Comparison of ENCODE assay signal across 8 cellular contexts in the genomic region with DNA sequence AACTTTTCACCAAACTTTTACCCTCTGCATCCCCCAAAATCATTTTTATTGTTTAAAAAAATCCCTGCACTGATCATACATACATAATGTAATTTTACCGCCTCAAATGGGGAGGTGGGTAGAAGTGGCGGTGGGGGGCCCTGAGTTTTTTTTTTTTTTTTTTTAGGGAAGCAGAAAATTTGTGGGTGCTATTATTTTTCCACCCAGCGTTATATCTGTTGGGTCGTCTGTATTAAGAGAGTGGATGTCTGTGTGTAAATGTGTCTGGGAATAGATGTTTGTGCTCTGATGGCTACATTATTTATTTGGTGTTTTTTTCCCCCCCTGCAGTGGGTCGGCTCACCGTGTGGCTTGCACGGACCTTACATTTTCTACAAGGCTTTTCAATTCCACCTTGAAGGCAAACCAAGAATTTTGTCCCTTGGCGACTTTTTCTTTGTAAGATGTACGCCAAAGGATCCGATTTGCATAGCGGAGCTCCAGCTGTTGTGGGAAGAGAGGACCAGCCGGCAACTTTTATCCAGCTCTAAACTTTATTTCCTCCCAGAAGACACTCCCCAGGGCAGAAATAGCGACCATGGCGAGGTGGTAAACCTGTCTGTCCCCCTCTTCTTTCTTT. TPM values are rescaled to one million over a fixed set of nuclear protein-coding genes. Genes with fewer than 3 reads are reported as not detected.
DNase-seq lines count a peak whose midpoint lies in the region; ATAC-seq and TF ChIP-seq lines count a peak whose summit lies in the region.

No MANE protein-coding gene starts in this region.

- peaks cover 44% of the 10 kb centered on the region for H3K4me1 Mint-ChIP-seq in activated CD4-positive, alpha-beta T cell treated with anti-CD3 and anti-CD28 coated beads, Interleukin-2, amount 10 ng/mL, durations not matched to agents 24 days and 14 days
- H3K4me1 Mint-ChIP-seq in natural killer cell treated with Interleukin-12 subunit alpha and Interleukin-12 subunit beta and Interleukin-15 and Interleukin-18, amount 100 ng/mL, for 72 hours (ENCODE audit: low read depth in 2 of 2): peaks cover 49 to 60% of the 10 kb centered on the region in 2 donors

- H3K27me3 ChIP-seq in esophagus (ENCODE audit: control insufficient read depth in 1 of 2, insufficient read depth in 2 of 2, low read length in 2 of 2): no peaks in the 10 kb centered on the region

- H3K36me3 Mint-ChIP-seq in activated CD4-positive, alpha-beta T cell treated with anti-CD3 and anti-CD28 coated beads, Interleukin-2, amount 10 ng/mL, durations not matched to agents 24 days and 14 days (ENCODE audit: low read depth): peaks cover 10% of the 10 kb centered on the region
- H3K36me3 Mint-ChIP-seq in natural killer cell treated with Interleukin-12 subunit alpha and Interleukin-12 subunit beta and Interleukin-15 and Interleukin-18, amount 100 ng/mL, for 72 hours: peaks cover 8% of the 10 kb centered on the region

- WGBS in esophagus, 2 donors: 0% methylated on average over 14 of the region's 14 CpGs

- H3K36me3 ChIP-seq in esophagus (ENCODE audit: control insufficient read depth in 2 of 2, insufficient read depth in 2 of 2, low read length in 1 of 2): no peaks in the 10 kb centered on the region

- ATAC-seq in SK-N-SH treated with all-trans-retinoic acid at 6 μM for 48 hours: peak; percentile 1; the same call in 2 of the 3 replicates
- no peak for ATAC-seq in natural killer cell treated with Interleukin-12 subunit alpha and Interleukin-12 subunit beta and Interleukin-15 and Interleukin-18, amount 100 ng/mL, for 72 hours
- ATAC-seq in GM21825 (IDR thresholded peaks at IDR 0.05; ENCODE audit: unreplicated experiment): no peak
- no peak for ATAC-seq in GM18511 (IDR thresholded peaks at IDR 0.05; ENCODE audit: unreplicated experiment)

- peak overlapping the region; percentile 65 for H3K4me3 ChIP-seq in esophagus (ENCODE audit: low read depth in 1 of 2, low read length in 2 of 2)

- intact Hi-C loops in activated CD4-positive, alpha-beta T cell treated with anti-CD3 and anti-CD28 coated beads, Interleukin-2, amount 10 ng/mL, durations not matched to agents 24 days and 14 days (cut with micrococcal nuclease): loop anchor here (1.0 to 10.0 kb wide), 9 partner anchors 20 to 1165 kb away; a partner anchor contains a TSS

- H3K4me3 Mint-ChIP-seq in activated CD4-positive, alpha-beta T cell treated with anti-CD3 and anti-CD28 coated beads, Interleukin-2, amount 10 ng/mL, durations not matched to agents 24 days and 14 days: peak overlapping the region; percentile 92
- peak overlapping the region; percentile 95 for H3K4me3 Mint-ChIP-seq in natural killer cell treated with Interleukin-12 subunit alpha and Interleukin-12 subunit beta and Interleukin-15 and Interleukin-18, amount 100 ng/mL, for 72 hours

- peak overlapping the region; percentile 95 to 98 for H3K27ac ChIP-seq in esophagus (ENCODE audit: low read depth in 2 of 2, low read length in 1 of 2)

- no peaks in the 10 kb centered on the region for H3K9me3 ChIP-seq in esophagus (ENCODE audit: control insufficient read depth in 2 of 2, insufficient read depth in 1 of 2, low read depth in 1 of 2, low read length in 1 of 2)

- no peaks in the 10 kb centered on the region for H3K27me3 Mint-ChIP-seq in activated CD4-positive, alpha-beta T cell treated with anti-CD3 and anti-CD28 coated beads, Interleukin-2, amount 10 ng/mL, durations not matched to agents 24 days and 14 days
- H3K27me3 Mint-ChIP-seq in natural killer cell treated with Interleukin-12 subunit alpha and Interleukin-12 subunit beta and Interleukin-15 and Interleukin-18, amount 100 ng/mL, for 72 hours: no peaks in the 10 kb centered on the region

- DNase-seq in activated CD4-positive, alpha-beta T cell treated with anti-CD3 and anti-CD28 coated beads, Interleukin-2, amount 10 ng/mL, durations not matched to agents 24 days and 14 days: no peak
- no peak for DNase-seq in activated CD4-positive, alpha-beta T cell treated with anti-CD3 and anti-CD28 coated beads for 4 hours
- DNase-seq in natural killer cell treated with Interleukin-12 subunit alpha and Interleukin-12 subunit beta and Interleukin-15 and Interleukin-18, amount 100 ng/mL, for 72 hours (ENCODE audit: low spot score): no peak
- no peak for DNase-seq in ecto neural progenitor cell (ENCODE audit: low spot score)

- no peaks in the 10 kb centered on the region for H3K9me3 Mint-ChIP-seq in activated CD4-positive, alpha-beta T cell treated with anti-CD3 and anti-CD28 coated beads, Interleukin-2, amount 10 ng/mL, durations not matched to agents 24 days and 14 days
- H3K9me3 Mint-ChIP-seq in natural killer cell treated with Interleukin-12 subunit alpha and Interleukin-12 subunit beta and Interleukin-15 and Interleukin-18, amount 100 ng/mL, for 72 hours: no peaks in the 10 kb centered on the region

- H3K4me1 ChIP-seq in esophagus (ENCODE audit: control insufficient read depth in 2 of 2, insufficient read depth in 2 of 2, low read length in 1 of 2): peaks cover 3 to 5% of the 10 kb centered on the region in 2 donors

- peak overlapping the region; percentile 97 for H3K27ac Mint-ChIP-seq in activated CD4-positive, alpha-beta T cell treated with anti-CD3 and anti-CD28 coated beads, Interleukin-2, amount 10 ng/mL, durations not matched to agents 24 days and 14 days
- peak overlapping the region; percentile 90 to 93 for H3K27ac Mint-ChIP-seq in natural killer cell treated with Interleukin-12 subunit alpha and Interleukin-12 subunit beta and Interleukin-15 and Interleukin-18, amount 100 ng/mL, for 72 hours

TF ChIP-seq in SK-N-SH treated with all-trans-retinoic acid at 6 μM for 48 hours, 23 proteins besides CTCF, POLR2A, EP300 and RAD21 (continues in another document):
- TF ChIP-seq OSR1 (CRISPR knock-in tag; IDR thresholded peaks at IDR 0.05): no peak
- TF ChIP-seq SNAI2 (CRISPR knock-in tag; IDR thresholded peaks at IDR 0.05): no peak
- TF ChIP-seq, protein P1, sequence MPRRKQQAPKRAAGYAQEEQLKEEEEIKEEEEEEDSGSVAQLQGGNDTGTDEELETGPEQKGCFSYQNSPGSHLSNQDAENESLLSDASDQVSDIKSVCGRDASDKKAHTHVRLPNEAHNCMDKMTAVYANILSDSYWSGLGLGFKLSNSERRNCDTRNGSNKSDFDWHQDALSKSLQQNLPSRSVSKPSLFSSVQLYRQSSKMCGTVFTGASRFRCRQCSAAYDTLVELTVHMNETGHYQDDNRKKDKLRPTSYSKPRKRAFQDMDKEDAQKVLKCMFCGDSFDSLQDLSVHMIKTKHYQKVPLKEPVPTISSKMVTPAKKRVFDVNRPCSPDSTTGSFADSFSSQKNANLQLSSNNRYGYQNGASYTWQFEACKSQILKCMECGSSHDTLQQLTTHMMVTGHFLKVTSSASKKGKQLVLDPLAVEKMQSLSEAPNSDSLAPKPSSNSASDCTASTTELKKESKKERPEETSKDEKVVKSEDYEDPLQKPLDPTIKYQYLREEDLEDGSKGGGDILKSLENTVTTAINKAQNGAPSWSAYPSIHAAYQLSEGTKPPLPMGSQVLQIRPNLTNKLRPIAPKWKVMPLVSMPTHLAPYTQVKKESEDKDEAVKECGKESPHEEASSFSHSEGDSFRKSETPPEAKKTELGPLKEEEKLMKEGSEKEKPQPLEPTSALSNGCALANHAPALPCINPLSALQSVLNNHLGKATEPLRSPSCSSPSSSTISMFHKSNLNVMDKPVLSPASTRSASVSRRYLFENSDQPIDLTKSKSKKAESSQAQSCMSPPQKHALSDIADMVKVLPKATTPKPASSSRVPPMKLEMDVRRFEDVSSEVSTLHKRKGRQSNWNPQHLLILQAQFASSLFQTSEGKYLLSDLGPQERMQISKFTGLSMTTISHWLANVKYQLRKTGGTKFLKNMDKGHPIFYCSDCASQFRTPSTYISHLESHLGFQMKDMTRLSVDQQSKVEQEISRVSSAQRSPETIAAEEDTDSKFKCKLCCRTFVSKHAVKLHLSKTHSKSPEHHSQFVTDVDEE (CRISPR knock-in tag; IDR thresholded peaks at IDR 0.05): no peak
- TF ChIP-seq CSDC2 (CRISPR knock-in tag; IDR thresholded peaks at IDR 0.05): no peak
- TF ChIP-seq, protein P2, sequence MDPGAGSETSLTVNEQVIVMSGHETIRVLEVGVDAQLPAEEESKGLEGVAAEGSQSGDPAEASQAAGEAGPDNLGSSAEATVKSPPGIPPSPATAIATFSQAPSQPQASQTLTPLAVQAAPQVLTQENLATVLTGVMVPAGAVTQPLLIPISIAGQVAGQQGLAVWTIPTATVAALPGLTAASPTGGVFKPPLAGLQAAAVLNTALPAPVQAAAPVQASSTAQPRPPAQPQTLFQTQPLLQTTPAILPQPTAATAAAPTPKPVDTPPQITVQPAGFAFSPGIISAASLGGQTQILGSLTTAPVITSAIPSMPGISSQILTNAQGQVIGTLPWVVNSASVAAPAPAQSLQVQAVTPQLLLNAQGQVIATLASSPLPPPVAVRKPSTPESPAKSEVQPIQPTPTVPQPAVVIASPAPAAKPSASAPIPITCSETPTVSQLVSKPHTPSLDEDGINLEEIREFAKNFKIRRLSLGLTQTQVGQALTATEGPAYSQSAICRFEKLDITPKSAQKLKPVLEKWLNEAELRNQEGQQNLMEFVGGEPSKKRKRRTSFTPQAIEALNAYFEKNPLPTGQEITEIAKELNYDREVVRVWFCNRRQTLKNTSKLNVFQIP (CRISPR knock-in tag; IDR thresholded peaks at IDR 0.05; ENCODE audit: borderline replicate concordance, low read depth): no peak
- TF ChIP-seq, protein P3, sequence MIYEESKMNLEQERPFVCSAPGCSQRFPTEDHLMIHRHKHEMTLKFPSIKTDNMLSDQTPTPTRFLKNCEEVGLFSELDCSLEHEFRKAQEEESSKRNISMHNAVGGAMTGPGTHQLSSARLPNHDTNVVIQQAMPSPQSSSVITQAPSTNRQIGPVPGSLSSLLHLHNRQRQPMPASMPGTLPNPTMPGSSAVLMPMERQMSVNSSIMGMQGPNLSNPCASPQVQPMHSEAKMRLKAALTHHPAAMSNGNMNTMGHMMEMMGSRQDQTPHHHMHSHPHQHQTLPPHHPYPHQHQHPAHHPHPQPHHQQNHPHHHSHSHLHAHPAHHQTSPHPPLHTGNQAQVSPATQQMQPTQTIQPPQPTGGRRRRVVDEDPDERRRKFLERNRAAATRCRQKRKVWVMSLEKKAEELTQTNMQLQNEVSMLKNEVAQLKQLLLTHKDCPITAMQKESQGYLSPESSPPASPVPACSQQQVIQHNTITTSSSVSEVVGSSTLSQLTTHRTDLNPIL (CRISPR knock-in tag; IDR thresholded peaks at IDR 0.05; ENCODE audit: low read depth): no peak

RNA-seq across cellular contexts. Expression of a gene that starts 0.4 kb away (rescaled TPM):
- total RNA-seq in activated CD4-positive, alpha-beta T cell treated with anti-CD3 and anti-CD28 coated beads, Interleukin-2, amount 10 ng/mL, durations not matched to agents 24 days and 14 days: 56.9 and 58.2 TPM in 2 replicates
- 1 to 10 TPM; 6.7 to 7.7 TPM for polyA plus RNA-seq in esophagus
- total RNA-seq in natural killer cell treated with Interleukin-12 subunit alpha and Interleukin-12 subunit beta and Interleukin-15 and Interleukin-18, amount 100 ng/mL, for 72 hours: 10 to 100 TPM; 46.1 to 51.7 TPM
